In genomic region chr12:55068416-55069010, GRCh38 we compare ENCODE assay signal across 8 cellular contexts. TPM values are rescaled to one million over a fixed set of nuclear protein-coding genes. Genes with fewer than 3 reads are reported as not detected.
DNase-seq lines count a peak whose midpoint lies in the region; ATAC-seq and TF ChIP-seq lines count a peak whose summit lies in the region.

No MANE protein-coding gene starts in this region.

- POLR2A ChIA-PET in GM10248 (lab: Yijun Ruan, JAX), result no interaction called here

- TF ChIP-seq CTCF in GM10248 (IDR thresholded peaks at IDR 0.05; ENCODE audit: control extremely low read depth, extremely low read depth, low read depth, missing control alignments) (peak; percentile 86), esophagus squamous epithelium (IDR thresholded peaks at IDR 0.05) (peak; percentile 27 to 68 (median 52))

- no peak overlapping the region for H3K27ac Mint-ChIP-seq in T-helper 17 cell
- H3K27ac Mint-ChIP-seq in natural killer cell treated with Interleukin-12 subunit alpha and Interleukin-12 subunit beta and Interleukin-15 and Interleukin-18, amount 100 ng/mL, for 72 hours, result no peak overlapping the region

- DNase-seq in ACHN, result peak; percentile 76
- peak; percentile 68 for DNase-seq in GM10248 (ENCODE audit: extremely low spot score)
- peak; percentile 92 for DNase-seq in NCI-H1694 (lab: John Stamatoyannopoulos, UW)
- DNase-seq in T-helper 17 cell, result no peak
- DNase-seq in esophagus squamous epithelium (lab: John Stamatoyannopoulos, UW), result no peak
- DNase-seq in natural killer cell treated with Interleukin-12 subunit alpha and Interleukin-12 subunit beta and Interleukin-15 and Interleukin-18, amount 100 ng/mL, for 72 hours (ENCODE audit: low spot score), result no peak

- no peaks in the 10 kb centered on the region for H3K4me1 ChIP-seq in esophagus squamous epithelium

- peaks cover 4% of the 10 kb centered on the region for H3K36me3 Mint-ChIP-seq in T-helper 17 cell (ENCODE audit: low read depth)
- no peaks in the 10 kb centered on the region for H3K36me3 Mint-ChIP-seq in natural killer cell treated with Interleukin-12 subunit alpha and Interleukin-12 subunit beta and Interleukin-15 and Interleukin-18, amount 100 ng/mL, for 72 hours

- in situ Hi-C loops in ACHN (cut with HindIII; ENCODE audit: low pct_ligation_motif_present, low pct_unique_long_range_greater_than_20kb, low sequenced_read_pairs), result no loop called here

- WGBS in esophagus squamous epithelium, 2 donors, result 54 to 59% methylated on average over 7 to 8 of the region's 8 CpGs

- ATAC-seq in HG02678 (IDR thresholded peaks at IDR 0.05; ENCODE audit: unreplicated experiment), result peak; percentile 68
- peak; percentile 65 for ATAC-seq in T-helper 17 cell
- ATAC-seq in natural killer cell treated with Interleukin-12 subunit alpha and Interleukin-12 subunit beta and Interleukin-15 and Interleukin-18, amount 100 ng/mL, for 72 hours, result peak; percentile 51 to 62
- ATAC-seq in GM19328 (IDR thresholded peaks at IDR 0.05; ENCODE audit: unreplicated experiment), result no peak

- peaks cover 26% of the 10 kb centered on the region for H3K27me3 Mint-ChIP-seq in T-helper 17 cell
- peaks cover 11 to 12% of the 10 kb centered on the region in 2 donors for H3K27me3 Mint-ChIP-seq in natural killer cell treated with Interleukin-12 subunit alpha and Interleukin-12 subunit beta and Interleukin-15 and Interleukin-18, amount 100 ng/mL, for 72 hours

- TF ChIP-seq POLR2A in esophagus squamous epithelium (IDR thresholded peaks at IDR 0.05), result no peak

- H3K27me3 ChIP-seq in esophagus squamous epithelium, result peaks cover 0 to 28% (median 0%) of the 10 kb centered on the region in 4 donors

- intact Hi-C loops in esophagus squamous epithelium (cut with DNase I), result no loop called here

- H3K36me3 ChIP-seq in esophagus squamous epithelium, result no peaks in the 10 kb centered on the region

- no peak overlapping the region for H3K27ac ChIP-seq in esophagus squamous epithelium

- peaks cover 6% of the 10 kb centered on the region for H3K4me1 Mint-ChIP-seq in T-helper 17 cell
- no peaks in the 10 kb centered on the region for H3K4me1 Mint-ChIP-seq in natural killer cell treated with Interleukin-12 subunit alpha and Interleukin-12 subunit beta and Interleukin-15 and Interleukin-18, amount 100 ng/mL, for 72 hours (ENCODE audit: low read depth in 2 of 2)

- H3K4me3 Mint-ChIP-seq in T-helper 17 cell, result no peak overlapping the region
- no peak overlapping the region for H3K4me3 Mint-ChIP-seq in natural killer cell treated with Interleukin-12 subunit alpha and Interleukin-12 subunit beta and Interleukin-15 and Interleukin-18, amount 100 ng/mL, for 72 hours

- CTCF ChIA-PET in GM10248 (lab: Yijun Ruan, JAX), result interaction anchor here (0.7 to 18.8 kb wide), 41 partner anchors 9 to 471 kb away, joined by 3 to 646 read pairs (median 5); no protein-coding TSS in a partner anchor

- no peaks in the 10 kb centered on the region for H3K9me3 ChIP-seq in T-helper 17 cell (ENCODE audit: control insufficient read depth, low read length, poor library complexity, severe bottlenecking)
- H3K9me3 ChIP-seq in esophagus squamous epithelium, result no peaks in the 10 kb centered on the region

- no peaks in the 10 kb centered on the region for H3K9me3 Mint-ChIP-seq in natural killer cell treated with Interleukin-12 subunit alpha and Interleukin-12 subunit beta and Interleukin-15 and Interleukin-18, amount 100 ng/mL, for 72 hours

- H3K4me3 ChIP-seq in esophagus squamous epithelium, result no peak overlapping the region

RNA-seq across cellular contexts. Expression of gene NEUROD4, which starts 48.7 kb away (rescaled TPM):
- total RNA-seq in T-helper 17 cell (not detected), esophagus squamous epithelium (not detected)
- not detected for total RNA-seq in natural killer cell treated with Interleukin-12 subunit alpha and Interleukin-12 subunit beta and Interleukin-15 and Interleukin-18, amount 100 ng/mL, for 72 hours

RNA-seq across cellular contexts. Expression of gene OR9K2, which starts 57.7 kb away (rescaled TPM):
- not detected for total RNA-seq in T-helper 17 cell
- not detected for total RNA-seq in esophagus squamous epithelium
- not detected for total RNA-seq in natural killer cell treated with Interleukin-12 subunit alpha and Interleukin-12 subunit beta and Interleukin-15 and Interleukin-18, amount 100 ng/mL, for 72 hours

Comparison
In these comparisons a context has a peak if more than half of its experiments do, and no peak if none do; other contexts are left out.
1. DNase-seq: peak in ACHN (single experiment), GM10248 (single experiment) and NCI-H1694 (single experiment); none in T-helper 17 cell (0 of 3), esophagus squamous epithelium (single experiment) and natural killer cell treated with Interleukin-12 subunit alpha and Interleukin-12 subunit beta and Interleukin-15 and Interleukin-18, amount 100 ng/mL, for 72 hours (single experiment).